Comparison of ENCODE assay signal across 2 cellular contexts in genomic region chr16:81273223-81273940, GRCh38.
TF ChIP-seq lines count a peak whose summit lies in the region.

No MANE protein-coding gene starts in this region.

TF ChIP-seq in K562, 482 proteins besides CTCF, POLR2A, EP300 and RAD21:
- TF ChIP-seq, protein P1, sequence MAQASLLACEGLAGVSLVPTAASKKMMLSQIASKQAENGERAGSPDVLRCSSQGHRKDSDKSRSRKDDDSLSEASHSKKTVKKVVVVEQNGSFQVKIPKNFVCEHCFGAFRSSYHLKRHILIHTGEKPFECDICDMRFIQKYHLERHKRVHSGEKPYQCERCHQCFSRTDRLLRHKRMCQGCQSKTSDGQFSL (CRISPR knock-in tag; IDR thresholded peaks at IDR 0.05): no peak
- TF ChIP-seq, protein P1 (tag; IDR thresholded peaks at IDR 0.05): no peak
- TF ChIP-seq ATF1 (CRISPR knock-in tag; IDR thresholded peaks at IDR 0.05) (no peak), ATF1 (tag; IDR thresholded peaks at IDR 0.05) (no peak), ELF2 (CRISPR knock-in tag; IDR thresholded peaks at IDR 0.05) (no peak), FOXK1 (CRISPR knock-in tag; IDR thresholded peaks at IDR 0.05; ENCODE audit: borderline replicate concordance) (no peak)

TF ChIP-seq in GM12891, 5 proteins besides CTCF, POLR2A, EP300 and RAD21:
- TF ChIP-seq SPI1 (IDR thresholded peaks at IDR 0.05; ENCODE audit: low read depth, low read length) (no peak), POU2F2 (IDR thresholded peaks at IDR 0.05; ENCODE audit: low read depth, low read length) (no peak), PAX5 (IDR thresholded peaks at IDR 0.05; ENCODE audit: insufficient read depth, low read length, severe bottlenecking) (no peak), TAF1 (IDR thresholded peaks at IDR 0.05; ENCODE audit: low read depth, low read length) (no peak), POLR2AphosphoS5 (IDR thresholded peaks at IDR 0.05; ENCODE audit: low read depth, low read length) (no peak)
